ENCODE assay signal across 6 cellular contexts in the genomic region with DNA sequence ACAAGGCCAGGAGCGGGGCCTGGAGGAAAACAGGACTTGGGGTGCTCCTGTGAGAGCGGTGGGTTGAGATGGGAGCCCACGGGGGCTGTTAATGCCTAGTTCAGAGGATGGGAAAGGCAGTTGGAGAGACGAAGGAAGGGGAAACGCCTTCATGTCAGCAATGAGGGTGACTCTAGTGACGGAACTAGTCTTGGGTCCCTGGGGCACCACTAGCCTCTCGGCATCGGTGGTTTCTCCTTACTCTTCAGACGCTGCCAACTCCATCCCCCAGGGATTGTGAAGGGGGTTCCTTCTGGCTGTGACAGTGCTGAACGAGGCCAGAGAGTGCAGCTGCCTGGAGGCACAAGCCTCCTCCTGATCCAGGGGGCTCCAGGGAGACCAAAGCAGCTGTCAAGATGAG. TPM values are rescaled to one million over a fixed set of nuclear protein-coding genes. Genes with fewer than 3 reads are reported as not detected.
DNase-seq lines count a peak whose midpoint lies in the region; ATAC-seq, FAIRE-seq and TF ChIP-seq lines count a peak whose summit lies in the region.

No MANE protein-coding gene starts in this region.

- in situ Hi-C loops in gastrocnemius medialis (cut with MboI; ENCODE audit: low sequenced_read_pairs in 4 of 4) = loop anchor here (5.0 to 10.0 kb wide), 3 partner anchors 73 to 77 kb away; no protein-coding TSS in a partner anchor

- H3K9me3 ChIP-seq in gastrocnemius medialis = no peaks in the 10 kb centered on the region

- no peaks in the 10 kb centered on the region for H3K27me3 Mint-ChIP-seq in effector memory CD8-positive, alpha-beta T cell

- H3K4me3 Mint-ChIP-seq in effector memory CD8-positive, alpha-beta T cell = peak overlapping the region; percentile 85 to 91

- H3K27ac ChIP-seq in gastrocnemius medialis = peak overlapping the region; percentile 88 to 98 (median 96)

- FAIRE-seq in frontal cortex (lab: Jason Lieb, UNC) = no peak

- H3K4me1 ChIP-seq in gastrocnemius medialis = peaks cover 17 to 20% of the 10 kb centered on the region in 2 donors

- peak overlapping the region; percentile 76 to 100 (median 94) for H3K4me3 ChIP-seq in gastrocnemius medialis

- no peak for TF ChIP-seq CTCF in gastrocnemius medialis (IDR thresholded peaks at IDR 0.05 in 4 of 5, conservative IDR thresholded peaks at IDR 0.05 in 1 of 5)

- intact Hi-C loops in gastrocnemius medialis (cut with DNase I; ENCODE audit: low total_unique reads) = no loop called here

- H3K36me3 ChIP-seq in gastrocnemius medialis = peaks cover 0 to 13% of the 10 kb centered on the region in 2 donors

- ATAC-seq in effector memory CD8-positive, alpha-beta T cell (replicated peaks) = no peak
- ATAC-seq in gastrocnemius medialis (peak in 1 of 2 donors; percentile 3), GM19467 (IDR thresholded peaks at IDR 0.05; ENCODE audit: unreplicated experiment) (no peak)

- no peak for TF ChIP-seq POLR2A in gastrocnemius medialis (IDR thresholded peaks at IDR 0.05)

- peak overlapping the region; percentile 92 to 93 for H3K27ac Mint-ChIP-seq in effector memory CD8-positive, alpha-beta T cell

- DNase-seq in LHCN-M2 (ENCODE audit: low read depth) = peak; percentile 38
- no peak for DNase-seq in effector memory CD8-positive, alpha-beta T cell
- peak in 1 of 2 donors; percentile 31 for DNase-seq in gastrocnemius medialis
- DNase-seq in frontal cortex (ENCODE audit: low spot score in 2 of 2) = no peak
- no peak for DNase-seq in SIG-M5 treated with dmso at 0.1 percent for 504 hours (lab: John Stamatoyannopoulos, UW; ENCODE audit: unreplicated experiment)

- no peaks in the 10 kb centered on the region for H3K9me3 Mint-ChIP-seq in effector memory CD8-positive, alpha-beta T cell

- H3K4me1 Mint-ChIP-seq in effector memory CD8-positive, alpha-beta T cell (ENCODE audit: low read depth in 2 of 2) = peaks cover 35 to 40% of the 10 kb centered on the region in 2 donors

- H3K27me3 ChIP-seq in gastrocnemius medialis = no peaks in the 10 kb centered on the region

- peaks cover 11% of the 10 kb centered on the region for H3K36me3 Mint-ChIP-seq in effector memory CD8-positive, alpha-beta T cell (ENCODE audit: insufficient read depth)

RNA-seq across cellular contexts. Expression of a gene that starts 0.7 kb away (rescaled TPM):
- total RNA-seq in LHCN-M2 (2014; rRNA removed) (12.4 and 13.2 TPM in 2 replicates), gastrocnemius medialis (10 to 100 TPM; 19.1 to 46.4 (median 36.4) TPM), frontal cortex (3.3 TPM)
- polyA plus RNA-seq in LHCN-M2 (2012) = 27.2 TPM

RNA-seq across cellular contexts. Expression of a gene that starts 9.2 kb away (rescaled TPM):
- 0.34 and 0.64 TPM in 2 replicates for total RNA-seq in LHCN-M2 (2014; rRNA removed)
- 1.1 TPM for polyA plus RNA-seq in LHCN-M2 (2012)
- 1 to 10 TPM; 1.9 to 5.7 (median 4.3) TPM for total RNA-seq in gastrocnemius medialis
- not detected for total RNA-seq in frontal cortex

RNA-seq across cellular contexts. Expression of a gene that starts 9.6 kb away (rescaled TPM):
- total RNA-seq in LHCN-M2 (2014; rRNA removed) (75.9 and 82.0 TPM in 2 replicates), gastrocnemius medialis (100 to 1,000 TPM; 327 to 543 (median 393) TPM), frontal cortex (10.2 TPM)
- polyA plus RNA-seq in LHCN-M2 (2012) = 149 TPM

RNA-seq across cellular contexts. Expression of a gene that starts 20.6 kb away (rescaled TPM):
- 69.6 and 75.0 TPM in 2 replicates for total RNA-seq in LHCN-M2 (2014; rRNA removed)
- 81.5 TPM for polyA plus RNA-seq in LHCN-M2 (2012)
- 100 to 1,000 TPM in 1 of 4 donors, 10 to 100 TPM in 3; 78.6 to 114 (median 91.0) TPM for total RNA-seq in gastrocnemius medialis
- 27.7 TPM for total RNA-seq in frontal cortex

RNA-seq across cellular contexts. Expression of a gene that starts 37.2 kb away (rescaled TPM):
- total RNA-seq in LHCN-M2 (2014; rRNA removed) (5.2 and 7.9 TPM in 2 replicates), gastrocnemius medialis (1,000 to 10,000 TPM; 1,434 to 5,473 (median 3,204) TPM), frontal cortex (0.82 TPM)
- 15.1 TPM for polyA plus RNA-seq in LHCN-M2 (2012)
